In the genomic region with DNA sequence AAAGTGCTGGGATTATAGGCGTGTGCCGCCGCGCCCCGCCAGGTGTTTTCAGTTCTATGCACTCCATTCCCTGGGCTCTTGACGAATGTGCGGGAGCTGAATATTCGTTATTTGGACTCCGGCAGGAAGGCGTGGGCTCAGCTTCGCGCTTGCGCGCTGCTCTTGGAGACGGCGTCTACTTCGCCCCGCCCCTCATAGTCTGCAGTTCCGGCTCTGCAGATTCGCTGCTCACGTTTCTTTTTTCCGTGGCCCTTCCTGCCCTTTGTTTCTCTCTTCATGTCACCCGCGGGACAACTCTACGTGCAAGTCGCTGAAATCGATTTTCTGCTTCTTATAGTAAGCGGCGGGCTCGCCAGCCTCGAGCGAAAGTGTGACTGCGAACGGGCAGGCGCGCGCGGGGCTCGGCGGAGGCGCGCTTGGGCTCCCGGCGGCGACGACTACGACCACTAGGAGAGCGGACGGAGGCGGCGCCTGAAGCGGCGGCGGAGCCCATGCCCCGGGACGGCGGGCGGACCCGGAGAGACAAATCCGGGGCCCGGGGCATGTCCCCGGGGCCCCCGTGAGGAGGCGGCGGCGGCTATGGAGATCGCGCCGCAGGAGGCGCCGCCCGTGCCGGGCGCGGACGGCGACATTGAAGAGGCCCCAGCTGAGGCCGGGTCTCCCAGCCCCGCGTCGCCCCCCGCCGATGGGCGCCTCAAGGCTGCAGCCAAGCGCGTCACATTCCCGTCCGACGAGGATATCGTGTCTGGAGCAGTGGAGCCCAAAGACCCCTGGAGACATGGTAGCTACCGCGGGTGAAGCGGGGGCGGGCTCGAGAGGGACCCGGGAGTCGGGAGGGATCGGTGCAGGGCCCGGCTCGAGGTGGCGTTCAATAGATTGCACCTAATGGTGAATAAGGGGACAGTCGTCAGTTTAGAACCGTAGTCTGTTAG, we compare ENCODE assay signal across 1 cellular context.
TF ChIP-seq lines count a peak whose summit lies in the region.

A gene with protein sequence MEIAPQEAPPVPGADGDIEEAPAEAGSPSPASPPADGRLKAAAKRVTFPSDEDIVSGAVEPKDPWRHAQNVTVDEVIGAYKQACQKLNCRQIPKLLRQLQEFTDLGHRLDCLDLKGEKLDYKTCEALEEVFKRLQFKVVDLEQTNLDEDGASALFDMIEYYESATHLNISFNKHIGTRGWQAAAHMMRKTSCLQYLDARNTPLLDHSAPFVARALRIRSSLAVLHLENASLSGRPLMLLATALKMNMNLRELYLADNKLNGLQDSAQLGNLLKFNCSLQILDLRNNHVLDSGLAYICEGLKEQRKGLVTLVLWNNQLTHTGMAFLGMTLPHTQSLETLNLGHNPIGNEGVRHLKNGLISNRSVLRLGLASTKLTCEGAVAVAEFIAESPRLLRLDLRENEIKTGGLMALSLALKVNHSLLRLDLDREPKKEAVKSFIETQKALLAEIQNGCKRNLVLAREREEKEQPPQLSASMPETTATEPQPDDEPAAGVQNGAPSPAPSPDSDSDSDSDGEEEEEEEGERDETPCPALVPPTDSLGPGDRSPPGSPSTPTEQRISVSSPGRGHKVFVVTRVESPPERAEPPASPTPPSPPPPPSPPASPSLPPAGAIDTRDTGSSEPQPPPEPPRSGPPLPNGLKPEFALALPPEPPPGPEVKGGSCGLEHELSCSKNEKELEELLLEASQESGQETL (plus strand): TSS at position 433 of the 932 bp plus-strand sequence. CDS start 147 bp downstream, at position 580.

TF ChIP-seq in GM12878, 131 proteins besides CTCF, POLR2A, EP300 and RAD21 (continued from another document and continues in another):
- TF ChIP-seq RELB (IDR thresholded peaks at IDR 0.05; ENCODE audit: low read depth) (peak; percentile 98), POLR2AphosphoS2 (IDR thresholded peaks at IDR 0.05; ENCODE audit: low read depth, low read length) (0 out of 2 replicates have a peak, but pooled peaks have one; percentile 23), RELA (IDR thresholded peaks at IDR 0.05; ENCODE audit: borderline replicate concordance, partially characterized antibody) (peak; percentile 56), GABPA (IDR thresholded peaks at IDR 0.05; ENCODE audit: low read depth) (peak; percentile 56; the same call in 1 of the 2 replicates), NRF1 (conservative IDR thresholded peaks at IDR 0.05; ENCODE audit: low read depth, low read length) (peak; percentile 63), TAF1 (IDR thresholded peaks at IDR 0.05; ENCODE audit: borderline replicate concordance, low read depth, low read length) (no peak), SMAD5 (IDR thresholded peaks at IDR 0.05; ENCODE audit: low read depth) (0 out of 2 replicates have a peak, but pooled peaks have one; percentile 47), MYB (IDR thresholded peaks at IDR 0.05; ENCODE audit: borderline replicate concordance, low read depth, low read length) (no peak; the same call in 1 of the 2 replicates), SUZ12 (IDR thresholded peaks at IDR 0.05; ENCODE audit: unreplicated experiment) (no peak), REST (IDR thresholded peaks at IDR 0.05; ENCODE audit: low read depth, low read length) (no peak), SUPT20H (IDR thresholded peaks at IDR 0.05; ENCODE audit: borderline replicate concordance, control insufficient read depth, low read depth, low read length) (no peak), PRDM15 (CRISPR knock-in tag; IDR thresholded peaks at IDR 0.05) (no peak), EZH2 (IDR thresholded peaks at IDR 0.05; ENCODE audit: borderline replicate concordance, control insufficient read depth, low read depth, low read length) (no peak), CBFB (IDR thresholded peaks at IDR 0.05; ENCODE audit: low read depth) (no peak), SPI1 (IDR thresholded peaks at IDR 0.05; ENCODE audit: borderline replicate concordance, insufficient read depth, low read depth, low read length) (no peak), HDGF (IDR thresholded peaks at IDR 0.05) (no peak), LARP7 (IDR thresholded peaks at IDR 0.05) (peak; percentile 100), KAT2A (conservative IDR thresholded peaks at IDR 0.05; ENCODE audit: control insufficient read depth, low read depth, low read length) (no peak), RBBP5 (conservative IDR thresholded peaks at IDR 0.05) (no peak), NBN (IDR thresholded peaks at IDR 0.05) (peak; percentile 87), PAX5 (IDR thresholded peaks at IDR 0.05; ENCODE audit: borderline replicate concordance, low read depth, low read length) (no peak)
- TF ChIP-seq, protein P1, sequence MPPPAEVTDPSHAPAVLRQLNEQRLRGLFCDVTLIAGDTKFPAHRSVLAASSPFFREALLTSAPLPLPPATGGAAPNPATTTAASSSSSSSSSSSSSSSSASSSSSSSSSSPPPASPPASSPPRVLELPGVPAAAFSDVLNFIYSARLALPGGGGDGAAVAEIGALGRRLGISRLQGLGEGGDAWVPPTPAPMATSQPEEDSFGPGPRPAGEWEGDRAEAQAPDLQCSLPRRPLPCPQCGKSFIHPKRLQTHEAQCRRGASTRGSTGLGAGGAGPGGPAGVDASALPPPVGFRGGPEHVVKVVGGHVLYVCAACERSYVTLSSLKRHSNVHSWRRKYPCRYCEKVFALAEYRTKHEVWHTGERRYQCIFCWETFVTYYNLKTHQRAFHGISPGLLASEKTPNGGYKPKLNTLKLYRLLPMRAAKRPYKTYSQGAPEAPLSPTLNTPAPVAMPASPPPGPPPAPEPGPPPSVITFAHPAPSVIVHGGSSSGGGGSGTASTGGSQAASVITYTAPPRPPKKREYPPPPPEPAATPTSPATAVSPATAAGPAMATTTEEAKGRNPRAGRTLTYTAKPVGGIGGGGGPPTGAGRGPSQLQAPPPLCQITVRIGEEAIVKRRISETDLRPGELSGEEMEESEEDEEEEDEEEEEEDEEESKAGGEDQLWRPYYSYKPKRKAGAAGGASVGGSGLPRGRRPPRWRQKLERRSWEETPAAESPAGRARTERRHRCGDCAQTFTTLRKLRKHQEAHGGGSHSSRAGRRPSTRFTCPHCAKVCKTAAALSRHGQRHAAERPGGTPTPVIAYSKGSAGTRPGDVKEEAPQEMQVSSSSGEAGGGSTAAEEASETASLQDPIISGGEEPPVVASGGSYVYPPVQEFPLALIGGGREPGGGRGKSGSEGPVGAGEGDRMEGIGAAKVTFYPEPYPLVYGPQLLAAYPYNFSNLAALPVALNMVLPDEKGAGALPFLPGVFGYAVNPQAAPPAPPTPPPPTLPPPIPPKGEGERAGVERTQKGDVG (CRISPR knock-in tag; IDR thresholded peaks at IDR 0.05) = no peak
- TF ChIP-seq, protein P2, sequence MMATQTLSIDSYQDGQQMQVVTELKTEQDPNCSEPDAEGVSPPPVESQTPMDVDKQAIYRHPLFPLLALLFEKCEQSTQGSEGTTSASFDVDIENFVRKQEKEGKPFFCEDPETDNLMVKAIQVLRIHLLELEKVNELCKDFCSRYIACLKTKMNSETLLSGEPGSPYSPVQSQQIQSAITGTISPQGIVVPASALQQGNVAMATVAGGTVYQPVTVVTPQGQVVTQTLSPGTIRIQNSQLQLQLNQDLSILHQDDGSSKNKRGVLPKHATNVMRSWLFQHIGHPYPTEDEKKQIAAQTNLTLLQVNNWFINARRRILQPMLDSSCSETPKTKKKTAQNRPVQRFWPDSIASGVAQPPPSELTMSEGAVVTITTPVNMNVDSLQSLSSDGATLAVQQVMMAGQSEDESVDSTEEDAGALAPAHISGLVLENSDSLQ (IDR thresholded peaks at IDR 0.05) = peak; percentile 60
- TF ChIP-seq, protein P3, sequence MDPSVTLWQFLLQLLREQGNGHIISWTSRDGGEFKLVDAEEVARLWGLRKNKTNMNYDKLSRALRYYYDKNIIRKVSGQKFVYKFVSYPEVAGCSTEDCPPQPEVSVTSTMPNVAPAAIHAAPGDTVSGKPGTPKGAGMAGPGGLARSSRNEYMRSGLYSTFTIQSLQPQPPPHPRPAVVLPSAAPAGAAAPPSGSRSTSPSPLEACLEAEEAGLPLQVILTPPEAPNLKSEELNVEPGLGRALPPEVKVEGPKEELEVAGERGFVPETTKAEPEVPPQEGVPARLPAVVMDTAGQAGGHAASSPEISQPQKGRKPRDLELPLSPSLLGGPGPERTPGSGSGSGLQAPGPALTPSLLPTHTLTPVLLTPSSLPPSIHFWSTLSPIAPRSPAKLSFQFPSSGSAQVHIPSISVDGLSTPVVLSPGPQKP (IDR thresholded peaks at IDR 0.05; ENCODE audit: low read depth, low read length) = peak; percentile 84
- TF ChIP-seq, protein P4, sequence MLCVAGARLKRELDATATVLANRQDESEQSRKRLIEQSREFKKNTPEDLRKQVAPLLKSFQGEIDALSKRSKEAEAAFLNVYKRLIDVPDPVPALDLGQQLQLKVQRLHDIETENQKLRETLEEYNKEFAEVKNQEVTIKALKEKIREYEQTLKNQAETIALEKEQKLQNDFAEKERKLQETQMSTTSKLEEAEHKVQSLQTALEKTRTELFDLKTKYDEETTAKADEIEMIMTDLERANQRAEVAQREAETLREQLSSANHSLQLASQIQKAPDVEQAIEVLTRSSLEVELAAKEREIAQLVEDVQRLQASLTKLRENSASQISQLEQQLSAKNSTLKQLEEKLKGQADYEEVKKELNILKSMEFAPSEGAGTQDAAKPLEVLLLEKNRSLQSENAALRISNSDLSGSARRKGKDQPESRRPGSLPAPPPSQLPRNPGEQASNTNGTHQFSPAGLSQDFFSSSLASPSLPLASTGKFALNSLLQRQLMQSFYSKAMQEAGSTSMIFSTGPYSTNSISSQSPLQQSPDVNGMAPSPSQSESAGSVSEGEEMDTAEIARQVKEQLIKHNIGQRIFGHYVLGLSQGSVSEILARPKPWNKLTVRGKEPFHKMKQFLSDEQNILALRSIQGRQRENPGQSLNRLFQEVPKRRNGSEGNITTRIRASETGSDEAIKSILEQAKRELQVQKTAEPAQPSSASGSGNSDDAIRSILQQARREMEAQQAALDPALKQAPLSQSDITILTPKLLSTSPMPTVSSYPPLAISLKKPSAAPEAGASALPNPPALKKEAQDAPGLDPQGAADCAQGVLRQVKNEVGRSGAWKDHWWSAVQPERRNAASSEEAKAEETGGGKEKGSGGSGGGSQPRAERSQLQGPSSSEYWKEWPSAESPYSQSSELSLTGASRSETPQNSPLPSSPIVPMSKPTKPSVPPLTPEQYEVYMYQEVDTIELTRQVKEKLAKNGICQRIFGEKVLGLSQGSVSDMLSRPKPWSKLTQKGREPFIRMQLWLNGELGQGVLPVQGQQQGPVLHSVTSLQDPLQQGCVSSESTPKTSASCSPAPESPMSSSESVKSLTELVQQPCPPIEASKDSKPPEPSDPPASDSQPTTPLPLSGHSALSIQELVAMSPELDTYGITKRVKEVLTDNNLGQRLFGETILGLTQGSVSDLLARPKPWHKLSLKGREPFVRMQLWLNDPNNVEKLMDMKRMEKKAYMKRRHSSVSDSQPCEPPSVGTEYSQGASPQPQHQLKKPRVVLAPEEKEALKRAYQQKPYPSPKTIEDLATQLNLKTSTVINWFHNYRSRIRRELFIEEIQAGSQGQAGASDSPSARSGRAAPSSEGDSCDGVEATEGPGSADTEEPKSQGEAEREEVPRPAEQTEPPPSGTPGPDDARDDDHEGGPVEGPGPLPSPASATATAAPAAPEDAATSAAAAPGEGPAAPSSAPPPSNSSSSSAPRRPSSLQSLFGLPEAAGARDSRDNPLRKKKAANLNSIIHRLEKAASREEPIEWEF (IDR thresholded peaks at IDR 0.05; ENCODE audit: insufficient replicate concordance, low read depth, low read length) = no peak
